ENCODE assay signal across 1 cellular context in the genomic region with DNA sequence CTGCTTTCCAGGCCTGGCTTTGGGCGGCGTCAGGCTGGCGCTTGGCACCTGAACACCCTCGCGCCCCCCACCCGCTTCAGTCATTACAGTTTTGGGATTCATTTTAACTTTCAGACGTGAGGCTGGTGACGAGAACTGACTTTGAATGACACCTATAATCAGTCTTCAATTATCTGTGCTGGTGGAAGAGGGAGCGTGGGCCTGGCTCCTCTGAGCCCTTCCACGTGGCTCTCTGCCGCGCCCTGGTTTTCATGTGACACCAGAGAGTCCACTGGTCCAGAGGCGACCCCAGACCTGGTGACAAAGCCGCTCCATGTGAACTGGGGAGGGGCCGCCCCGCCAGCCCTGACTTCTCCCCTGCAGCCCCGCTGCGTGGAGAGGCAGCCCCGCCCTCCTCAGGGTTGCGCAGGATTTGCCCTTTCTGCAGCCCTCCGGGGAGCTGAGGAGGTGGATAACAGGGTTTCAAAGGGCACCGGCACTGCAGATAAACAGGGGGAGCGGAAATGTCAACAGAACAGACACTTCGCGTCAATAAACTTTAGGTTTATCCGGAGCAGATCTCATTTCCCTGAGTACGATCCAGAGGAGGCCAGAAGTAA.
TF ChIP-seq lines count a peak whose summit lies in the region.

No MANE protein-coding gene starts in this region.

TF ChIP-seq in HepG2, 621 proteins besides CTCF, POLR2A, EP300 and RAD21 (continued from another document and continues in another):
- TF ChIP-seq, protein P1, sequence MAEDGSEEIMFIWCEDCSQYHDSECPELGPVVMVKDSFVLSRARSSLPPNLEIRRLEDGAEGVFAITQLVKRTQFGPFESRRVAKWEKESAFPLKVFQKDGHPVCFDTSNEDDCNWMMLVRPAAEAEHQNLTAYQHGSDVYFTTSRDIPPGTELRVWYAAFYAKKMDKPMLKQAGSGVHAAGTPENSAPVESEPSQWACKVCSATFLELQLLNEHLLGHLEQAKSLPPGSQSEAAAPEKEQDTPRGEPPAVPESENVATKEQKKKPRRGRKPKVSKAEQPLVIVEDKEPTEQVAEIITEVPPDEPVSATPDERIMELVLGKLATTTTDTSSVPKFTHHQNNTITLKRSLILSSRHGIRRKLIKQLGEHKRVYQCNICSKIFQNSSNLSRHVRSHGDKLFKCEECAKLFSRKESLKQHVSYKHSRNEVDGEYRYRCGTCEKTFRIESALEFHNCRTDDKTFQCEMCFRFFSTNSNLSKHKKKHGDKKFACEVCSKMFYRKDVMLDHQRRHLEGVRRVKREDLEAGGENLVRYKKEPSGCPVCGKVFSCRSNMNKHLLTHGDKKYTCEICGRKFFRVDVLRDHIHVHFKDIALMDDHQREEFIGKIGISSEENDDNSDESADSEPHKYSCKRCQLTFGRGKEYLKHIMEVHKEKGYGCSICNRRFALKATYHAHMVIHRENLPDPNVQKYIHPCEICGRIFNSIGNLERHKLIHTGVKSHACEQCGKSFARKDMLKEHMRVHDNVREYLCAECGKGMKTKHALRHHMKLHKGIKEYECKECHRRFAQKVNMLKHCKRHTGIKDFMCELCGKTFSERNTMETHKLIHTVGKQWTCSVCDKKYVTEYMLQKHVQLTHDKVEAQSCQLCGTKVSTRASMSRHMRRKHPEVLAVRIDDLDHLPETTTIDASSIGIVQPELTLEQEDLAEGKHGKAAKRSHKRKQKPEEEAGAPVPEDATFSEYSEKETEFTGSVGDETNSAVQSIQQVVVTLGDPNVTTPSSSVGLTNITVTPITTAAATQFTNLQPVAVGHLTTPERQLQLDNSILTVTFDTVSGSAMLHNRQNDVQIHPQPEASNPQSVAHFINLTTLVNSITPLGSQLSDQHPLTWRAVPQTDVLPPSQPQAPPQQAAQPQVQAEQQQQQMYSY (CRISPR knock-in tag; IDR thresholded peaks at IDR 0.05) = no peak
- TF ChIP-seq ZNF547 (CRISPR knock-in tag; IDR thresholded peaks at IDR 0.05) (no peak), SP2 (CRISPR knock-in tag; IDR thresholded peaks at IDR 0.05) (no peak), BCL3 (CRISPR knock-in tag; IDR thresholded peaks at IDR 0.05) (no peak), ZNF792 (CRISPR knock-in tag; IDR thresholded peaks at IDR 0.05) (no peak), SIX4 (CRISPR knock-in tag; IDR thresholded peaks at IDR 0.05) (no peak), ZNF546 (CRISPR knock-in tag; conservative IDR thresholded peaks at IDR 0.05) (no peak), MAFG (CRISPR knock-in tag; IDR thresholded peaks at IDR 0.05) (no peak), GTF2F1 (IDR thresholded peaks at IDR 0.05; ENCODE audit: low read length) (no peak), ZNF3 (CRISPR knock-in tag; IDR thresholded peaks at IDR 0.05) (no peak), ZNF292 (CRISPR knock-in tag; IDR thresholded peaks at IDR 0.05; ENCODE audit: borderline replicate concordance, low read depth) (peak; percentile 49; the same call in 1 of the 2 replicates), SRY (CRISPR knock-in tag; IDR thresholded peaks at IDR 0.05) (0 out of 2 replicates have a peak, but pooled peaks have one; percentile 25), MTA1 (CRISPR knock-in tag; IDR thresholded peaks at IDR 0.05; ENCODE audit: borderline replicate concordance) (peak; percentile 66; the same call in 1 of the 2 replicates), ZNF614 (CRISPR knock-in tag; IDR thresholded peaks at IDR 0.05; ENCODE audit: borderline replicate concordance) (no peak), ISX (CRISPR knock-in tag; conservative IDR thresholded peaks at IDR 0.05) (no peak), SMC3 (IDR thresholded peaks at IDR 0.05; ENCODE audit: low read length) (no peak), ZNF12 (CRISPR knock-in tag; IDR thresholded peaks at IDR 0.05) (no peak), ZNF451 (CRISPR knock-in tag; IDR thresholded peaks at IDR 0.05) (no peak), PHF20 (CRISPR knock-in tag; IDR thresholded peaks at IDR 0.05) (no peak), ZNF747 (CRISPR knock-in tag; IDR thresholded peaks at IDR 0.05; ENCODE audit: borderline replicate concordance) (no peak), KLF12 (CRISPR knock-in tag; IDR thresholded peaks at IDR 0.05; ENCODE audit: borderline replicate concordance) (no peak), PCBP2 (optimal IDR thresholded peaks at IDR 0.05; ENCODE audit: low read depth, low read length, poor library complexity, severe bottlenecking) (no peak), ZNF841 (CRISPR knock-in tag; IDR thresholded peaks at IDR 0.05; ENCODE audit: borderline replicate concordance) (no peak), ZIK1 (CRISPR knock-in tag; IDR thresholded peaks at IDR 0.05; ENCODE audit: borderline replicate concordance, low read depth) (no peak), ZNF331 (CRISPR knock-in tag; IDR thresholded peaks at IDR 0.05) (peak; percentile 31; the same call in 1 of the 2 replicates), RBFOX2 (IDR thresholded peaks at IDR 0.05; ENCODE audit: low read depth, low read length) (no peak), HCFC1 (IDR thresholded peaks at IDR 0.05; ENCODE audit: low read depth, low read length) (no peak), ARNTL (CRISPR knock-in tag; IDR thresholded peaks at IDR 0.05) (no peak), ZNF343 (CRISPR knock-in tag; IDR thresholded peaks at IDR 0.05) (no peak), ZNF235 (CRISPR knock-in tag; IDR thresholded peaks at IDR 0.05; ENCODE audit: borderline replicate concordance) (no peak), TEF (CRISPR knock-in tag; IDR thresholded peaks at IDR 0.05) (no peak), ZC3H13 (CRISPR knock-in tag; IDR thresholded peaks at IDR 0.05) (no peak), PHF8 (CRISPR knock-in tag; IDR thresholded peaks at IDR 0.05) (no peak), RBM22 (optimal IDR thresholded peaks at IDR 0.05; ENCODE audit: low read length) (no peak), KDM5B (CRISPR knock-in tag; IDR thresholded peaks at IDR 0.05; ENCODE audit: borderline replicate concordance) (peak; percentile 63; the same call in 1 of the 2 replicates), ZNF746 (CRISPR knock-in tag; IDR thresholded peaks at IDR 0.05) (0 out of 2 replicates have a peak, but pooled peaks have one; percentile 32), KLF15 (CRISPR knock-in tag; IDR thresholded peaks at IDR 0.05; ENCODE audit: borderline replicate concordance) (no peak), PTBP1 (IDR thresholded peaks at IDR 0.05; ENCODE audit: low read depth, low read length, poor library complexity, severe bottlenecking) (no peak), ZKSCAN5 (CRISPR knock-in tag; IDR thresholded peaks at IDR 0.05) (no peak), CREB3 (CRISPR knock-in tag; IDR thresholded peaks at IDR 0.05) (no peak), IRF2 (CRISPR knock-in tag; IDR thresholded peaks at IDR 0.05) (no peak), ZNF660 (CRISPR knock-in tag; IDR thresholded peaks at IDR 0.05; ENCODE audit: borderline replicate concordance, low read depth) (no peak), POGZ (CRISPR knock-in tag; IDR thresholded peaks at IDR 0.05) (no peak), SIX1 (CRISPR knock-in tag; IDR thresholded peaks at IDR 0.05; ENCODE audit: borderline replicate concordance) (no peak), ZNF501 (CRISPR knock-in tag; IDR thresholded peaks at IDR 0.05) (no peak), BCLAF1 (IDR thresholded peaks at IDR 0.05) (no peak), ZNF782 (CRISPR knock-in tag; IDR thresholded peaks at IDR 0.05; ENCODE audit: borderline replicate concordance) (no peak), ATRX (CRISPR knock-in tag; IDR thresholded peaks at IDR 0.05; ENCODE audit: borderline replicate concordance) (no peak), ZSCAN9 (CRISPR knock-in tag; IDR thresholded peaks at IDR 0.05; ENCODE audit: borderline replicate concordance) (no peak), ZFP62 (CRISPR knock-in tag; IDR thresholded peaks at IDR 0.05) (no peak), PLSCR1 (CRISPR knock-in tag; IDR thresholded peaks at IDR 0.05; ENCODE audit: borderline replicate concordance) (no peak), RARA (CRISPR knock-in tag; IDR thresholded peaks at IDR 0.05) (peak; percentile 50; the same call in 1 of the 2 replicates), ZNF816 (CRISPR knock-in tag; IDR thresholded peaks at IDR 0.05; ENCODE audit: borderline replicate concordance) (no peak), PPARG (CRISPR knock-in tag; conservative IDR thresholded peaks at IDR 0.05) (no peak), JUN (CRISPR knock-in tag; IDR thresholded peaks at IDR 0.05) (no peak), ZNF629 (CRISPR knock-in tag; conservative IDR thresholded peaks at IDR 0.05) (no peak), TRIM24 (CRISPR knock-in tag; IDR thresholded peaks at IDR 0.05) (no peak), NFE2L2 (IDR thresholded peaks at IDR 0.05; ENCODE audit: low read length) (no peak), TEAD3 (CRISPR knock-in tag; optimal IDR thresholded peaks at IDR 0.05; ENCODE audit: borderline replicate concordance) (no peak), ZFX (CRISPR knock-in tag; IDR thresholded peaks at IDR 0.05; ENCODE audit: low read depth) (no peak)
- TF ChIP-seq, protein P2, sequence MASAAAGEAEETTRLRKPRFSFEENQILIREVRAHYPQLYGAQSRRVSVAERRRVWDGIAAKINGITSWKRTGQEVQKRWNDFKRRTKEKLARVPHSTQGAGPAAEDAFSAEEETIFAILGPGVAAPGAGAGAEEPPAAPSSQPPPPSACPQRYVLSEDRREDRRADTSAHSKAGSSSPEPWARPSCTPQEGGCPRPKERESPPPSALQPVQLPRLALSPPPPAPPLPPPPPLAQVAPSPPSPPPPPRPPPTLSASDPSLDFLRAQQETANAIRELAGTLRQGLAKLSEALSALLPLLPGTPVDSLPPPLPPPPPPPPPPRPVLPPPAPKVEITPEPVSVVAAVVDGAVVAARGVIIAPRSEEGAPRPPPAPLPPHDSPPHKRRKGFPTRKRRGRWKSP (CRISPR knock-in tag; IDR thresholded peaks at IDR 0.05) = no peak
- TF ChIP-seq, protein P3, sequence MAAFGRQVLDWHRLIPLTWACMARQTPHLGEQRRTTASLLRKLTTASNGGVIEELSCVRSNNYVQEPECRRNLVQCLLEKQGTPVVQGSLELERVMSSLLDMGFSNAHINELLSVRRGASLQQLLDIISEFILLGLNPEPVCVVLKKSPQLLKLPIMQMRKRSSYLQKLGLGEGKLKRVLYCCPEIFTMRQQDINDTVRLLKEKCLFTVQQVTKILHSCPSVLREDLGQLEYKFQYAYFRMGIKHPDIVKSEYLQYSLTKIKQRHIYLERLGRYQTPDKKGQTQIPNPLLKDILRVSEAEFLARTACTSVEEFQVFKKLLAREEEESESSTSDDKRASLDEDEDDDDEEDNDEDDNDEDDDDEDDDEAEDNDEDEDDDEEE (CRISPR knock-in tag; IDR thresholded peaks at IDR 0.05) = no peak
